Comparison of ENCODE assay signal across 23 cellular contexts in genomic region chr7:84705701-84706100, GRCh38.
A peak's percentile ranks its signal among the peaks of the same experiment; 100 is the strongest.
DNase-seq lines count a peak whose midpoint lies in the region; ATAC-seq, FAIRE-seq and TF ChIP-seq lines count a peak whose summit lies in the region.
"Had no signal": no experiment of that assay in that cellular context is flagged by ENCODE, and none has a peak within 500 bp of the region (broad histone marks: within the 10 kb centered on the region; RNA-seq: fewer than 3 reads in every experiment).

No MANE protein-coding gene starts in this region.

- no peak overlapping the region for H4K91ac ChIP-seq in H9 (ENCODE audit: insufficient read length, low read depth, low read length)

- no peaks in the 10 kb centered on the region for H3K23me2 ChIP-seq in H9 (ENCODE audit: insufficient read length, low read depth, low read length, poor library complexity, severe bottlenecking)

- peaks cover 0 to 3% of the 10 kb centered on the region in 2 experiments; a peak in 2 of 5 replicates for H3K9me3 Mint-ChIP-seq in H9

- TF ChIP-seq CTCF in H9 (conservative IDR thresholded peaks at IDR 0.05) (no peak), bronchial epithelial cell (IDR thresholded peaks at IDR 0.05; ENCODE audit: insufficient read depth, low read length, severe bottlenecking) (no peak)

- H2AFZ ChIP-seq in H9 (ENCODE audit: low read length) = no peak overlapping the region
- H2AFZ ChIP-seq: GM23248 had no signal

- H4K20me1 ChIP-seq in H9 (ENCODE audit: control insufficient read depth, insufficient read depth, insufficient read length) = no peaks in the 10 kb centered on the region
- H4K20me1 ChIP-seq: BLaER1 had no signal

- ATAC-seq in HG03342 (IDR thresholded peaks at IDR 0.05; ENCODE audit: unreplicated experiment) = no peak
- ATAC-seq: Right ventricle myocardium inferior had no signal

- peak overlapping the region; percentile 11 for H2BK20ac ChIP-seq in H9 (ENCODE audit: low read depth, low read length, poor library complexity, severe bottlenecking)

- H3K56ac ChIP-seq in H9 (ENCODE audit: insufficient read length, low read depth, low read length) = no peak overlapping the region

- H2AK5ac ChIP-seq in H9 (ENCODE audit: insufficient read length, low read length) = no peak overlapping the region

- no peaks in the 10 kb centered on the region for H3K27me3 Mint-ChIP-seq in H9 (ENCODE audit: low read depth)
- H3K27me3 Mint-ChIP-seq: CD8-positive, alpha-beta memory T cell; IgD-negative memory B cell had no signal

- H3K4me3 Mint-ChIP-seq in H9 = no peak overlapping the region
- H3K4me3 Mint-ChIP-seq: CD8-positive, alpha-beta memory T cell; IgD-negative memory B cell had no signal

- H3K79me2 ChIP-seq in H9 (ENCODE audit: insufficient read depth, low read length) = no peaks in the 10 kb centered on the region

- H3K27me3 ChIP-seq in H9 (ENCODE audit: insufficient read depth, low read length) (no peaks in the 10 kb centered on the region), bronchial epithelial cell (ENCODE audit: control insufficient read depth, insufficient read depth, low read length) (no peaks in the 10 kb centered on the region)
- H3K27me3 ChIP-seq: BLaER1 had no signal

- H3K4me2 ChIP-seq in H9 (ENCODE audit: insufficient read depth, insufficient read length, low read length) = no peak overlapping the region
- H3K4me2 ChIP-seq: BLaER1 had no signal

- H3K9ac ChIP-seq in H9 (ENCODE audit: extremely low read depth, insufficient read length, low read length) = no peak overlapping the region
- H3K9ac ChIP-seq: BLaER1, GM23248 had no signal

- no peaks in the 10 kb centered on the region for H3K79me1 ChIP-seq in H9 (ENCODE audit: insufficient read depth, low read depth, low read length, poor library complexity, severe bottlenecking)

- H3K18ac ChIP-seq in H9 (ENCODE audit: insufficient read length, low read depth, low read length) = no peak overlapping the region

- no peak overlapping the region for H3K23ac ChIP-seq in H9 (ENCODE audit: insufficient read length, low read depth, low read length)

- H2BK120ac ChIP-seq in H9 (ENCODE audit: low read depth, low read length, poor library complexity, severe bottlenecking) = no peak overlapping the region

- peaks cover 3% of the 10 kb centered on the region in 2 experiments; a peak in 2 of 4 replicates for H3K4me1 Mint-ChIP-seq in H9
- H3K4me1 Mint-ChIP-seq: CD8-positive, alpha-beta memory T cell; IgD-negative memory B cell had no signal

- H3K4me3 ChIP-seq in bronchial epithelial cell (ENCODE audit: low read depth, low read length) = no peak overlapping the region
- H3K4me3 ChIP-seq: BLaER1, GM23248, SK-N-MC had no signal

- no peaks in the 10 kb centered on the region for H3K36me3 ChIP-seq in bronchial epithelial cell (ENCODE audit: control insufficient read depth, insufficient read depth, low read length)
- H3K36me3 ChIP-seq: BLaER1 had no signal

- H3K14ac ChIP-seq in H9 (ENCODE audit: insufficient read depth, low read length) = no peak overlapping the region

- no peak for FAIRE-seq in bronchial epithelial cell (lab: Jason Lieb, UNC)
- FAIRE-seq: D721Med, GM12891, GM18507, HTR-8/SVneo had no signal

- no peak overlapping the region for H3K4ac ChIP-seq in H9 (ENCODE audit: low read depth, low read length)

- DNase-seq in H9 = no peak
- peak; percentile 71 for DNase-seq in M059J (ENCODE audit: low read depth)
- DNase-seq in bronchial epithelial cell (ENCODE audit: low read depth) = peak; percentile 80
- DNase-seq in kidney tubule cell (ENCODE audit: low spot score) = peak; percentile 68
- DNase-seq in NCI-H69 (lab: John Stamatoyannopoulos, UW) = no peak
- no peak for DNase-seq in NCI-H1694 (lab: John Stamatoyannopoulos, UW)
- DNase-seq: CD8-positive, alpha-beta memory T cell; DND-41; GF-D8; GM23248; Kasumi-1; NCI-H1436; NCI-H2029 treated with DMSO at 0.1 percent for 48 hours; NCI-H524 had no signal

- H3K27ac ChIP-seq in H9 (ENCODE audit: insufficient read length, low read depth, low read length) = no peak overlapping the region
- H3K27ac ChIP-seq: BLaER1, GM23248, SK-N-MC had no signal

- no peak overlapping the region for H2BK15ac ChIP-seq in H9 (ENCODE audit: low read depth, low read length)

- H3K27ac Mint-ChIP-seq in H9 = no peak overlapping the region
- H3K27ac Mint-ChIP-seq: CD8-positive, alpha-beta memory T cell; IgD-negative memory B cell had no signal

- no peak overlapping the region for H3T11ph ChIP-seq in H9 (ENCODE audit: low read length)

- no peak overlapping the region for H4K5ac ChIP-seq in H9 (ENCODE audit: insufficient read length, low read depth, low read length)

- no peak overlapping the region for H2BK5ac ChIP-seq in H9 (ENCODE audit: insufficient read length, low read length)

- no peaks in the 10 kb centered on the region for H3K36me3 Mint-ChIP-seq in H9 (ENCODE audit: insufficient read depth in 1 of 3, low read depth in 3 of 3)
- H3K36me3 Mint-ChIP-seq: CD8-positive, alpha-beta memory T cell; IgD-negative memory B cell had no signal

- no peaks in the 10 kb centered on the region for H3K4me1 ChIP-seq in H9 (ENCODE audit: insufficient read depth, low read length)
- H3K4me1 ChIP-seq: BLaER1 had no signal

- no peak overlapping the region for H4K8ac ChIP-seq in H9 (replicated peaks; ENCODE audit: insufficient read length, low read depth, low read length)

- no peaks in the 10 kb centered on the region for H3K9me3 ChIP-seq in H9 (ENCODE audit: control insufficient read depth, low read depth, low read length)
- H3K9me3 ChIP-seq: BLaER1 had no signal

- WGBS in H9 (ENCODE audit: extremely low coverage, insufficient read length, low lambda C conversion rate) = no CpG with 5 or more reads among the region's 1 CpG

- H2BK12ac ChIP-seq in H9 (ENCODE audit: insufficient read length, low read depth, low read length) = no peak overlapping the region

Comparison
In these comparisons a context has a peak if more than half of its experiments do, and no peak if none do; other contexts are left out.
1. DNase-seq: peak in M059J (single experiment), bronchial epithelial cell (single experiment) and kidney tubule cell (single experiment); none in H9 (single experiment), NCI-H69 (single experiment) and NCI-H1694 (single experiment).